In genomic region chr10:33157108-33157507, GRCh38 we compare ENCODE assay signal across 2 cellular contexts.
TF ChIP-seq lines count a peak whose summit lies in the region.

No MANE protein-coding gene starts in this region.

TF ChIP-seq in SK-N-SH, 30 proteins besides CTCF, POLR2A, EP300 and RAD21 (continued from another document):
- TF ChIP-seq ZBTB33 (IDR thresholded peaks at IDR 0.05; ENCODE audit: borderline replicate concordance, low read depth) = no peak

TF ChIP-seq in SK-N-SH treated with all-trans-retinoic acid at 6 μM for 48 hours, 23 proteins besides CTCF, POLR2A, EP300 and RAD21 (continued from another document):
- TF ChIP-seq CSRNP3 (CRISPR knock-in tag; IDR thresholded peaks at IDR 0.05) (no peak), ZNF565 (CRISPR knock-in tag; conservative IDR thresholded peaks at IDR 0.05; ENCODE audit: low read depth) (no peak), ZNF8 (CRISPR knock-in tag; IDR thresholded peaks at IDR 0.05) (no peak), CSDC2 (CRISPR knock-in tag; IDR thresholded peaks at IDR 0.05) (no peak), ESRRG (CRISPR knock-in tag; IDR thresholded peaks at IDR 0.05) (no peak), ARNTL (CRISPR knock-in tag; IDR thresholded peaks at IDR 0.05; ENCODE audit: borderline replicate concordance, low read depth) (no peak), GLIS3 (CRISPR knock-in tag; IDR thresholded peaks at IDR 0.05) (no peak), BACH2 (CRISPR knock-in tag; IDR thresholded peaks at IDR 0.05; ENCODE audit: borderline replicate concordance) (no peak), TSHZ2 (CRISPR knock-in tag; IDR thresholded peaks at IDR 0.05) (no peak), TCF4 (CRISPR knock-in tag; IDR thresholded peaks at IDR 0.05; ENCODE audit: borderline replicate concordance) (no peak)
